Comparison of ENCODE assay signal across 20 cellular contexts in the genomic region with DNA sequence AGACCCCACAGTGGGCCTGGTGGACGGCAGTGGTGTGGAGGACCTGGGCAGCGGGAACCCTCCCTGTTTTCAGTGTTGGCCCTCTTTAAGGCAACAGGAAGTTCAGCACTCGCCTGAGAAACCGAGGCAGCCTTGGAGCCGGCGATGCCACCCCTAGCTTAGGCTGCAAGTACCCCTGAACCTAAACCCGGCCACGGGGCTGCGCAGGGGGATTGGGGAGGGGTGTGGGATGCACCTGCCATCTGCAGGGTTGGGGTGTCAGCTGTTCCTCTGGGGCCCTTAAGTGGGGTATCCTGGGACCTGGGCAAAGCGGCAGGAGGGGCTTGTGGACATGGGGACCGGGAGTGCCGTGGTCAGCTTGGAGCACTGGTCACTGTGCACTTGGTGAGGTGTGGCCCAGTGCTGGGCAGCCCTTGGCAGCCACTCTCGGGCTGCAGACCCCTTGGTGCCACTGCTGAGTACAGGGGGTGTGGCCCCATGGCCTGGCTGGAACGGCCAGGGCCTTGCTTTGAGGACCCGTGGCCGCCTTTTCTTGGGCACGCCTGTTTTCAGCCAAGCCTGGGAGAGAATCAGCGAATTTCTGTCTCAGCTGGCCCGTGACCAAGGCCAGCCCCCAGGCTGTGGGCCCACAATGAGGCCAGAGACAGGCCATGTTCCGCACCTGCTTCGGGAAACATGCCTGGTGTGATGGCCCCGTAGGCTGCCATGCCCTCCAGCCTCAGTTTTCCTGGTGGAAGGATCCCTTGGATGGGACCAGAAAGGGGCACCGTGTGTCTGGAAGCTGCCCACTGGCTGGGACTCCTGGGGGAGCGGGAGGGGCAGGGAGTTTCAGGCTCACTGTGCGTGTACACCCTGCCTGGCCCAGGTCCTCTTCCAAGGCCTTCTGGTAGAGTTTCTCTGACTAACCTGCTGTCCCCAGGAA. TPM values are rescaled to one million over a fixed set of nuclear protein-coding genes. Genes with fewer than 3 reads are reported as not detected.
DNase-seq lines count a peak whose midpoint lies in the region; ATAC-seq and TF ChIP-seq lines count a peak whose summit lies in the region.
"Had no signal": no experiment of that assay in that cellular context is flagged by ENCODE, and none has a peak within 500 bp of the region (broad histone marks: within the 10 kb centered on the region; RNA-seq: fewer than 3 reads in every experiment).

No MANE protein-coding gene starts in this region.

- POLR2A ChIA-PET in Caco-2 (lab: Charles Lee) = interaction anchor here (0.9 to 1.0 kb wide), 2 partner anchors 24 to 25 kb away, joined by 3 to 5 read pairs; a partner anchor contains a TSS
- POLR2A ChIA-PET in RWPE1 (lab: Yijun Ruan, JAX; ENCODE audit: low non-redundant PET) = interaction anchor here (0.6 kb wide), 1 partner anchor 185 kb away, joined by 4 read pairs; no protein-coding TSS in a partner anchor
- POLR2A ChIA-PET in OCI-LY7 (lab: Charles Lee) = no interaction called here

- in situ Hi-C loops in GM13977 (cut with MboI; ENCODE audit: low pct_unique_long_range_greater_than_20kb, low sequenced_read_pairs, unreplicated experiment) = no loop called here

- BruUV-seq in Caco-2 (replicated peaks; lab: Mats Ljungman, UMichigan) (no TSS peak), OCI-LY7 (replicated peaks; lab: Mats Ljungman, UMichigan) (no TSS peak)

- H3K79me2 ChIP-seq in OCI-LY7 (ENCODE audit: insufficient read depth, low read depth, low read length) = peaks cover 31% of the 10 kb centered on the region

- no peaks in the 10 kb centered on the region for H3K9me3 Mint-ChIP-seq in Caco-2 (ENCODE audit: unreplicated experiment)
- H3K9me3 Mint-ChIP-seq: activated naive CD8-positive, alpha-beta T cell treated with anti-CD3 and anti-CD28 coated beads for 36 hours; CD8-positive, alpha-beta memory T cell; stimulated activated naive B cell treated with anti-CD40 and anti-IgM and Interleukin-4, amounts not matched to agents 10 μg/mL and 1 μg/mL and 100 μg/mL, for 72 hours; T-helper 1 cell treated with Interleukin-12 subunit alpha and Interleukin-12 subunit beta and Interleukin-4 antibody, amounts not matched to agents 30 μg/mL and 1 μg/mL, for 36 hours had no signal

- no peak overlapping the region for H3K4me3 ChIP-seq in Caco-2 (ENCODE audit: low read depth, low read length)
- H3K4me3 ChIP-seq in OCI-LY7 (ENCODE audit: low read depth, low read length, poor library complexity, severe bottlenecking) = no peak overlapping the region
- H3K4me3 ChIP-seq: smooth muscle cell, uterus had no signal

- no peak for DNase-seq in Caco-2
- DNase-seq in RWPE1 (ENCODE audit: low spot score) = no peak
- DNase-seq in OCI-LY7 (ENCODE audit: low spot score) = no peak
- no peak for DNase-seq in GM13977 (ENCODE audit: low spot score)
- DNase-seq: activated CD4-positive, alpha-beta T cell treated with anti-CD3 and anti-CD28 coated beads for 36 hours; activated naive CD8-positive, alpha-beta T cell treated with anti-CD3 and anti-CD28 coated beads for 36 hours; head of caudate nucleus; NCI-H1092; NCI-H2029; NCI-H226; NCI-H774; SIG-M5; stimulated activated CD4-positive, alpha-beta T cell treated with anti-CD3 and anti-CD28 coated beads, Interleukin-2, amount 100 ng/mL, for 48 hours; stimulated activated naive B cell treated with anti-CD40 and anti-IgM and Interleukin-4, amounts not matched to agents 10 μg/mL and 1 μg/mL and 100 μg/mL, for 72 hours; uterus had no signal

- TF ChIP-seq CTCF in 22Rv1 (IDR thresholded peaks at IDR 0.05) = no peak
- TF ChIP-seq CTCF in Caco-2 (IDR thresholded peaks at IDR 0.05; ENCODE audit: insufficient read depth in 1 of 2, low read depth in 1 of 2, low read length in 1 of 2, severe bottlenecking in 1 of 2, unreplicated experiment in 1 of 2) = no peak
- TF ChIP-seq CTCF in RWPE1 (conservative IDR thresholded peaks at IDR 0.05; ENCODE audit: low read depth) = no peak
- TF ChIP-seq CTCF in OCI-LY7 (conservative IDR thresholded peaks at IDR 0.05; ENCODE audit: low read length) = no peak
- TF ChIP-seq CTCF in GM13977 (IDR thresholded peaks at IDR 0.05; ENCODE audit: extremely low read depth, insufficient read depth, missing control alignments) = no peak

- CTCF ChIA-PET in Caco-2 (lab: Charles Lee) = no interaction called here
- CTCF ChIA-PET in RWPE1 (lab: Yijun Ruan, JAX) = interaction anchor here (0.6 kb wide), 1 partner anchor 184 kb away, joined by 3 read pairs; no protein-coding TSS in a partner anchor
- CTCF ChIA-PET in OCI-LY7 (lab: Charles Lee; ENCODE audit: unreplicated experiment) = no interaction called here

- H3K4me3 Mint-ChIP-seq in Caco-2 (ENCODE audit: unreplicated experiment) = no peak overlapping the region
- H3K4me3 Mint-ChIP-seq: activated CD4-positive, alpha-beta T cell treated with anti-CD3 and anti-CD28 coated beads for 36 hours; activated naive CD8-positive, alpha-beta T cell treated with anti-CD3 and anti-CD28 coated beads for 36 hours; stimulated activated naive B cell treated with anti-CD40 and anti-IgM and Interleukin-4, amounts not matched to agents 10 μg/mL and 1 μg/mL and 100 μg/mL, for 72 hours; T-helper 1 cell treated with Interleukin-12 subunit alpha and Interleukin-12 subunit beta and Interleukin-4 antibody, amounts not matched to agents 30 μg/mL and 1 μg/mL, for 36 hours had no signal

- no peaks in the 10 kb centered on the region for H3K27me3 ChIP-seq in Caco-2 (replicated peaks; ENCODE audit: control insufficient read depth, insufficient read depth, low read length)
- H3K27me3 ChIP-seq: uterus had no signal

- H3K4me2 ChIP-seq in OCI-LY7 (ENCODE audit: low read length) = no peak overlapping the region
- H3K4me2 ChIP-seq: smooth muscle cell had no signal

- ATAC-seq in GM19463 (IDR thresholded peaks at IDR 0.05; ENCODE audit: unreplicated experiment) = no peak
- ATAC-seq: activated CD4-positive, alpha-beta T cell treated with anti-CD3 and anti-CD28 coated beads for 36 hours; stimulated activated naive B cell treated with anti-CD40 and anti-IgM and Interleukin-4, amounts not matched to agents 10 μg/mL and 1 μg/mL and 100 μg/mL, for 72 hours had no signal

- peak overlapping the region; percentile 53 for H3K27ac Mint-ChIP-seq in Caco-2 (ENCODE audit: unreplicated experiment)
- H3K27ac Mint-ChIP-seq: activated CD4-positive, alpha-beta T cell treated with anti-CD3 and anti-CD28 coated beads for 36 hours; activated naive CD8-positive, alpha-beta T cell treated with anti-CD3 and anti-CD28 coated beads for 36 hours; T-helper 1 cell treated with Interleukin-12 subunit alpha and Interleukin-12 subunit beta and Interleukin-4 antibody, amounts not matched to agents 30 μg/mL and 1 μg/mL, for 36 hours had no signal

- intact Hi-C loops in Caco-2 (cut with micrococcal nuclease; ENCODE audit: unreplicated experiment) (no loop called here), OCI-LY7 (cut with micrococcal nuclease; ENCODE audit: unreplicated experiment) (no loop called here)

- H3K4me1 Mint-ChIP-seq in Caco-2 (ENCODE audit: low read depth, unreplicated experiment) = peaks cover 9% of the 10 kb centered on the region

- H3K27me3 Mint-ChIP-seq in Caco-2 (ENCODE audit: insufficient read depth, unreplicated experiment) = no peaks in the 10 kb centered on the region
- H3K27me3 Mint-ChIP-seq: activated CD4-positive, alpha-beta T cell treated with anti-CD3 and anti-CD28 coated beads for 36 hours; activated naive CD8-positive, alpha-beta T cell treated with anti-CD3 and anti-CD28 coated beads for 36 hours; CD8-positive, alpha-beta memory T cell; stimulated activated naive B cell treated with anti-CD40 and anti-IgM and Interleukin-4, amounts not matched to agents 10 μg/mL and 1 μg/mL and 100 μg/mL, for 72 hours had no signal

- H3K36me3 Mint-ChIP-seq in Caco-2 (ENCODE audit: insufficient read depth, unreplicated experiment) = peaks cover 94% of the 10 kb centered on the region

- no peaks in the 10 kb centered on the region for H3K9me2 ChIP-seq in OCI-LY7 (ENCODE audit: insufficient read depth, low read length)

- no peaks in the 10 kb centered on the region; the same call in 1 of the 2 replicates for H4K20me1 ChIP-seq in OCI-LY7 (ENCODE audit: insufficient read depth, low read length)

- H3K36me3 ChIP-seq in Caco-2 (ENCODE audit: control insufficient read depth, insufficient read depth, low read length) (peaks cover 4% of the 10 kb centered on the region), OCI-LY7 (ENCODE audit: insufficient read depth, low read length) (peaks cover 65% of the 10 kb centered on the region)
- H3K36me3 ChIP-seq: uterus had no signal

- no peak overlapping the region for H2AFZ ChIP-seq in OCI-LY7 (ENCODE audit: low read length)

- H3K4me1 ChIP-seq in Caco-2 (peaks cover 27% of the 10 kb centered on the region), OCI-LY7 (ENCODE audit: insufficient read depth, low read length, poor library complexity, severe bottlenecking) (peaks cover 27% of the 10 kb centered on the region)

- H3K9me3 ChIP-seq in Caco-2 (no peaks in the 10 kb centered on the region), OCI-LY7 (ENCODE audit: low read length) (no peaks in the 10 kb centered on the region)
- H3K9me3 ChIP-seq: uterus had no signal

- H3K27ac ChIP-seq in 22Rv1 (peak overlapping the region; percentile 97), RWPE1 (peak overlapping the region; percentile 89), OCI-LY7 (ENCODE audit: low read depth, low read length, poor library complexity, severe bottlenecking) (no peak overlapping the region)
- H3K27ac ChIP-seq: uterus had no signal

RNA-seq across cellular contexts. Expression of a gene that starts 4.1 kb away (rescaled TPM):
- total RNA-seq in Caco-2 (2022) = 49.5 and 54.8 TPM in 2 replicates
- total RNA-seq in OCI-LY7 (2014; rRNA removed; shearing (Covaris generic)) = 46.3 and 46.9 TPM in 2 replicates
- total RNA-seq in OCI-LY7 (2022) = 41.3 and 45.6 TPM in 2 replicates

RNA-seq across cellular contexts. Expression of a gene that starts 4.8 kb away (rescaled TPM):
- total RNA-seq in Caco-2 (2022) = 164 and 176 TPM in 2 replicates
- total RNA-seq in OCI-LY7 (2014; rRNA removed; shearing (Covaris generic)) = 49.8 and 67.2 TPM in 2 replicates
- 143 and 189 TPM in 2 replicates for total RNA-seq in OCI-LY7 (2022)

RNA-seq across cellular contexts. Expression of a gene that starts 24.2 kb away (rescaled TPM):
- 176 and 178 TPM in 2 replicates for total RNA-seq in Caco-2 (2022)
- 120 and 162 TPM in 2 replicates for total RNA-seq in OCI-LY7 (2014; rRNA removed; shearing (Covaris generic))
- 175 and 219 TPM in 2 replicates for total RNA-seq in OCI-LY7 (2022)

RNA-seq across cellular contexts. Expression of a gene that starts 24.4 kb away (rescaled TPM):
- total RNA-seq in Caco-2 (2022) = 45.1 and 49.8 TPM in 2 replicates
- total RNA-seq in OCI-LY7 (2014; rRNA removed; shearing (Covaris generic)) = 86.1 and 86.4 TPM in 2 replicates
- 49.8 and 52.2 TPM in 2 replicates for total RNA-seq in OCI-LY7 (2022)

RNA-seq across cellular contexts. Expression of a gene that starts 41.4 kb away (rescaled TPM):
- 49.0 and 50.5 TPM in 2 replicates for total RNA-seq in Caco-2 (2022)
- total RNA-seq in OCI-LY7 (2014; rRNA removed; shearing (Covaris generic)) = 39.4 and 39.9 TPM in 2 replicates
- 61.1 and 61.4 TPM in 2 replicates for total RNA-seq in OCI-LY7 (2022)
